Comparison of ENCODE assay signal across 19 cellular contexts in genomic region chr5:91632871-91633270, GRCh38.
DNase-seq lines count a peak whose midpoint lies in the region.
"Had no signal": no experiment of that assay in that cellular context is flagged by ENCODE, and none has a peak within 500 bp of the region (broad histone marks: within the 10 kb centered on the region; RNA-seq: fewer than 3 reads in every experiment).

No MANE protein-coding gene starts in this region.

- DNase-seq in NCI-H2227 (lab: John Stamatoyannopoulos, UW; ENCODE audit: unreplicated experiment) (peak; percentile 5), NCI-H2227 treated with DMSO at 0.1 percent for 48 hours (lab: John Stamatoyannopoulos, UW) (no peak), NCI-H345 (lab: John Stamatoyannopoulos, UW) (peak; percentile 42), SHP77 treated with DMSO at 0.1 percent for 48 hours (lab: John Stamatoyannopoulos, UW) (peak; percentile 82), renal cortical epithelial cell (ENCODE audit: low read depth) (peak; percentile 9), HUDEP-2 (lab: John Stamatoyannopoulos, UW; ENCODE audit: unreplicated experiment in 76 of 76) (no peak), NCI-H1048 (lab: John Stamatoyannopoulos, UW) (no peak), cerebellar cortex (ENCODE audit: low spot score) (no peak)
- DNase-seq: activated naive CD8-positive, alpha-beta T cell treated with anti-CD3 and anti-CD28 coated beads for 36 hours; activated T-cell treated with anti-CD3 and anti-CD28 coated beads, Interleukin-2, amount 50 U/mL, for 72 hours; BE2C; body of pancreas; glutamatergic neuron; HFFc6; naive thymus-derived CD8-positive, alpha-beta T cell; NCI-H2107; RPMI8226; stimulated activated naive CD4-positive, alpha-beta T cell; T-helper 9 cell had no signal

Comparison
In these comparisons a context has a peak if more than half of its experiments do, and no peak if none do; other contexts are left out.
1. DNase-seq: peak in NCI-H2227 (single experiment), NCI-H345 (single experiment), SHP77 treated with DMSO at 0.1 percent for 48 hours (single experiment) and renal cortical epithelial cell (single experiment); none in NCI-H2227 treated with DMSO at 0.1 percent for 48 hours (single experiment), HUDEP-2 (0 of 76), NCI-H1048 (single experiment) and cerebellar cortex (single experiment).